In genomic region chr1:39250460-39251240, GRCh38 we compare ENCODE assay signal across 1 cellular context.
TF ChIP-seq lines count a peak whose summit lies in the region.

No MANE protein-coding gene starts in this region.

TF ChIP-seq in endothelial cell of umbilical vein, 7 proteins besides CTCF, POLR2A, EP300 and RAD21:
- TF ChIP-seq POLR2AphosphoS5 (IDR thresholded peaks at IDR 0.05; ENCODE audit: insufficient read depth, low read depth, low read length) (no peak), JUN (IDR thresholded peaks at IDR 0.05; ENCODE audit: borderline replicate concordance, insufficient read depth, insufficient read length, low read depth) (no peak)
